ENCODE assay signal across 10 cellular contexts in the genomic region with DNA sequence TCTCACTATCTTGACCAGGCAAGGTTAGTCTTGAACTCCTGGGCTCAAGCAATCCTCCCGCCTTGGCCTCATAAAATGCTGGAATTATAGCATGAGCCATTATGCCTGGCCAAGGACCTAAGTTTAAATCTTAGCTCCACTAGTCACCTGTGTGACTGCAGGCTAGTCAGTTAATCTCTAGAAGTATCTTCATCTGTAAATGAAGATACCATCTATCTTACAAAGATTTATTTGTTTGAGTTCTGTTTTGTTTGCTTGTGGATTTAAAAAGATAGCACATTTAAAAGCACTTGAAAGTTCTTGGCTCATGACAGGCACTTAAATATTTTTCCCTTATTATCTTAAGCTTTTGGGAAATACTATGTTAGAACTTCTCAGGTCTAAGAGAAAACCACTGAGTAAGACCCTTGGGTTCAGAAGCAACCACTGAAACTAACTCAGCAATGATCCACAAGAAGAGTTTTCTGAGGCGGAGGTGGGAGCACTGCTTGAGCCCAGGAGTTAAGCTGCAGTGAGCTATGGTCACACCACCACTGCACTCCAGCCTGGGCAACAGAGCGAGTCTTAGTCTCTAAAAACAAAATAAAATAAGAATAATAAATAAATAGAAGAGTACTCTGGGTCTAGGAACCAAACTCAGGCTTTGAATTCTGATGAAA. TPM values are rescaled to one million over a fixed set of nuclear protein-coding genes. Genes with fewer than 3 reads are reported as not detected.
A peak's percentile ranks its signal among the peaks of the same experiment; 100 is the strongest.
DNase-seq lines count a peak whose midpoint lies in the region; ATAC-seq and TF ChIP-seq lines count a peak whose summit lies in the region.
"Had no signal": no experiment of that assay in that cellular context is flagged by ENCODE, and none has a peak within 500 bp of the region (broad histone marks: within the 10 kb centered on the region; RNA-seq: fewer than 3 reads in every experiment).

No MANE protein-coding gene starts in this region.

- POLR2A ChIA-PET in naive thymus-derived CD8-positive, alpha-beta T cell (lab: Charles Lee), result interaction anchor here (0.6 to 1.7 kb wide), 2 partner anchors 10 to 18 kb away, joined by 3 to 18 read pairs; partner anchors contain the start of gene TMEM245

- peaks cover 0 to 4% (median 0%) of the 10 kb centered on the region in 12 donors for H3K9me3 ChIP-seq in heart left ventricle
- H3K9me3 ChIP-seq: SJSA1 had no signal

- peaks cover 72% of the 10 kb centered on the region for H3K4me1 Mint-ChIP-seq in activated T-helper 1 cell treated with anti-CD3 and anti-CD28 coated beads, Interleukin-12 subunit alpha, Interleukin-12 subunit beta, Interleukin-2, Interleukin-4 antibody, amounts not matched to agents 30 ng/mL and 10 ng/mL and 1 ng/mL, durations not matched to agents 14 hours and 24 hours and 36 hours (ENCODE audit: low read depth)
- H3K4me1 Mint-ChIP-seq in naive thymus-derived CD8-positive, alpha-beta T cell, result peaks cover 33 to 81% (median 74%) of the 10 kb centered on the region in 4 donors

- no peak for TF ChIP-seq CTCF in heart left ventricle (IDR thresholded peaks at IDR 0.05)
- no peak for TF ChIP-seq CTCF in GM20000 (IDR thresholded peaks at IDR 0.05; ENCODE audit: extremely low read depth, missing control alignments)

- no peak for TF ChIP-seq POLR2A in heart left ventricle (IDR thresholded peaks at IDR 0.05)

- H3K4me3 Mint-ChIP-seq in activated T-helper 1 cell treated with anti-CD3 and anti-CD28 coated beads, Interleukin-12 subunit alpha, Interleukin-12 subunit beta, Interleukin-2, Interleukin-4 antibody, amounts not matched to agents 30 ng/mL and 10 ng/mL and 1 ng/mL, durations not matched to agents 14 hours and 24 hours and 36 hours, result peak overlapping the region; percentile 66
- peak overlapping the region; percentile 46 to 80 (median 72) for H3K4me3 Mint-ChIP-seq in naive thymus-derived CD8-positive, alpha-beta T cell

- ATAC-seq in heart left ventricle (no peak), left ventricle myocardium superior (no peak), HG02588 (IDR thresholded peaks at IDR 0.05; ENCODE audit: unreplicated experiment) (no peak), HG03108 (IDR thresholded peaks at IDR 0.05; ENCODE audit: unreplicated experiment) (no peak)
- no peak for ATAC-seq in naive thymus-derived CD8-positive, alpha-beta T cell

- no peaks in the 10 kb centered on the region for H3K27me3 ChIP-seq in heart left ventricle
- H3K27me3 ChIP-seq: SJSA1 had no signal

- H3K27ac ChIP-seq in heart left ventricle, result peak overlapping the region in 10 of 12 donors; percentile 11 to 88 (median 80)
- H3K27ac ChIP-seq: SJSA1 had no signal

- H3K9me3 Mint-ChIP-seq in activated T-helper 1 cell treated with anti-CD3 and anti-CD28 coated beads, Interleukin-12 subunit alpha, Interleukin-12 subunit beta, Interleukin-2, Interleukin-4 antibody, amounts not matched to agents 30 ng/mL and 10 ng/mL and 1 ng/mL, durations not matched to agents 14 hours and 24 hours and 36 hours, result peaks cover 16% of the 10 kb centered on the region
- peaks cover 2 to 14% (median 8%) of the 10 kb centered on the region in 9 donors for H3K9me3 Mint-ChIP-seq in naive thymus-derived CD8-positive, alpha-beta T cell

- peaks cover 54% of the 10 kb centered on the region for H3K36me3 Mint-ChIP-seq in activated T-helper 1 cell treated with anti-CD3 and anti-CD28 coated beads, Interleukin-12 subunit alpha, Interleukin-12 subunit beta, Interleukin-2, Interleukin-4 antibody, amounts not matched to agents 30 ng/mL and 10 ng/mL and 1 ng/mL, durations not matched to agents 14 hours and 24 hours and 36 hours (ENCODE audit: low read depth)
- peaks cover 18 to 33% (median 31%) of the 10 kb centered on the region in 3 donors for H3K36me3 Mint-ChIP-seq in naive thymus-derived CD8-positive, alpha-beta T cell

- peaks cover 13 to 70% (median 63%) of the 10 kb centered on the region in 12 donors for H3K4me1 ChIP-seq in heart left ventricle

- peaks cover 0 to 24% (median 14%) of the 10 kb centered on the region in 9 donors for H3K36me3 ChIP-seq in heart left ventricle

- peak overlapping the region; percentile 84 for H3K27ac Mint-ChIP-seq in activated T-helper 1 cell treated with anti-CD3 and anti-CD28 coated beads, Interleukin-12 subunit alpha, Interleukin-12 subunit beta, Interleukin-2, Interleukin-4 antibody, amounts not matched to agents 30 ng/mL and 10 ng/mL and 1 ng/mL, durations not matched to agents 14 hours and 24 hours and 36 hours
- peak overlapping the region; percentile 32 to 93 (median 89) for H3K27ac Mint-ChIP-seq in naive thymus-derived CD8-positive, alpha-beta T cell

- intact Hi-C loops in heart left ventricle (cut with DNase I) (no loop called here), left ventricle myocardium superior (cut with micrococcal nuclease) (no loop called here)
- intact Hi-C loops in activated T-helper 1 cell treated with anti-CD3 and anti-CD28 coated beads, Interleukin-12 subunit alpha, Interleukin-12 subunit beta, Interleukin-2, Interleukin-4 antibody, amounts not matched to agents 30 ng/mL and 10 ng/mL and 1 ng/mL, durations not matched to agents 14 hours and 24 hours and 36 hours (cut with micrococcal nuclease), result loop anchor here (1.0 to 10.0 kb wide), 9 partner anchors 8 to 1044 kb away; no protein-coding TSS in a partner anchor

- H3K27me3 Mint-ChIP-seq in activated T-helper 1 cell treated with anti-CD3 and anti-CD28 coated beads, Interleukin-12 subunit alpha, Interleukin-12 subunit beta, Interleukin-2, Interleukin-4 antibody, amounts not matched to agents 30 ng/mL and 10 ng/mL and 1 ng/mL, durations not matched to agents 14 hours and 24 hours and 36 hours (ENCODE audit: insufficient read depth), result no peaks in the 10 kb centered on the region
- H3K27me3 Mint-ChIP-seq in naive thymus-derived CD8-positive, alpha-beta T cell, result no peaks in the 10 kb centered on the region

- WGBS in heart left ventricle, 4 donors, result 80 to 100% (median 93%) methylated on average over 3 of the region's 3 CpGs

- peak overlapping the region in 1 of 12 donors; percentile 10 for H3K4me3 ChIP-seq in heart left ventricle
- H3K4me3 ChIP-seq: SJSA1 had no signal

- no peak for DNase-seq in heart left ventricle
- no peak for DNase-seq in left ventricle myocardium superior
- DNase-seq in activated T-helper 1 cell treated with anti-CD3 and anti-CD28 coated beads, Interleukin-12 subunit alpha, Interleukin-12 subunit beta, Interleukin-2, Interleukin-4 antibody, amounts not matched to agents 30 ng/mL and 10 ng/mL and 1 ng/mL, durations not matched to agents 14 hours and 24 hours and 36 hours (ENCODE audit: low spot score), result no peak
- DNase-seq in naive thymus-derived CD8-positive, alpha-beta T cell, result no peak
- no peak for DNase-seq in NCI-H1417 (lab: John Stamatoyannopoulos, UW)
- no peak for DNase-seq in GM20000 (ENCODE audit: low spot score)
- DNase-seq: NCI-H524 treated with DMSO at 0.1 percent for 48 hours had no signal

RNA-seq across cellular contexts. Expression of gene TMEM245, which starts 19.1 kb away (rescaled TPM):
- total RNA-seq in heart left ventricle, result 100 to 1,000 TPM in 5 of 9 donors, 10 to 100 TPM in 4; 84.4 to 174 (median 103) TPM
- 10 to 100 TPM; 16.7 to 79.7 TPM for polyA plus RNA-seq in heart left ventricle
- total RNA-seq in left ventricle myocardium superior, result 112 TPM
- total RNA-seq in activated T-helper 1 cell treated with anti-CD3 and anti-CD28 coated beads, Interleukin-12 subunit alpha, Interleukin-12 subunit beta, Interleukin-2, Interleukin-4 antibody, amounts not matched to agents 30 ng/mL and 10 ng/mL and 1 ng/mL, durations not matched to agents 14 hours and 24 hours and 36 hours, result 26.9 and 29.4 TPM in 2 replicates
- 10 to 100 TPM; 71.3 to 72.4 TPM for total RNA-seq in naive thymus-derived CD8-positive, alpha-beta T cell
- polyA plus RNA-seq in naive thymus-derived CD8-positive, alpha-beta T cell, result 10 to 100 TPM; 16.3 to 29.2 (median 25.3) TPM
